32 cellular contexts compared by ENCODE assay signal in the genomic region with DNA sequence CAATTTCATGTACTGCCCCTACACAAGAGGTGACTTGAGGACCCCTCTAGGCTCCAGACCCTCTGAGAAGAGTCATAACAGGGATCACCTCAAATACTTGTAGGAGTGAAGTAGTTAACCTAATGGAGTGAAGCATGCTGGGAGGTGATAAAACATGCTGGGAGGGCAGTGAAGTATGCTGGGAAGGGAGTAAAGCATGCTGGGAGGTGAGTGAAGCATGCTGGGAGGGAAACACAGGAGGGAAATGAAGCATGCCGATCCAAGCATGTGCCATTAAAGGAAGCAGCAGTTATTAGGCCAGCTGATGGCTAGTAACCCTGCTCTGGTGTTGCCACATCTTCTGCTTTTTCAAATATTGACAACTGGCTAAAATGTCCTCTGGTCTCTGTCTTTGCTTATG.
"Had no signal": no experiment of that assay in that cellular context is flagged by ENCODE, and none has a peak within 500 bp of the region (broad histone marks: within the 10 kb centered on the region; RNA-seq: fewer than 3 reads in every experiment).

No MANE protein-coding gene starts in this region.

- H3K4me3 ChIP-seq: esophagus squamous epithelium, gastroesophageal sphincter, heart right ventricle, hepatocyte had no signal

- FAIRE-seq: astrocyte, bronchial epithelial cell, colon, endometrium, endothelial cell of umbilical vein had no signal

- H3K4me1 ChIP-seq: esophagus squamous epithelium, gastroesophageal sphincter, heart right ventricle had no signal

- ATAC-seq: activated T-cell treated with anti-CD3 and anti-CD28 coated beads, Interleukin-2, amount 50 U/mL, for 72 hours; gastroesophageal sphincter; heart right ventricle; T-helper 17 cell had no signal

- H3K27ac ChIP-seq: brain microvascular endothelial cell, epithelial cell of prostate, esophagus squamous epithelium, gastroesophageal sphincter, heart right ventricle, hepatocyte had no signal

- H3K4me2 ChIP-seq: hepatocyte had no signal

- H3K36me3 ChIP-seq: brain microvascular endothelial cell, esophagus squamous epithelium, gastroesophageal sphincter, heart right ventricle had no signal

- DNase-seq: activated CD4-positive, alpha-beta memory T cell treated with anti-CD3 and anti-CD28 coated beads, Interleukin-2, amount 10 ng/mL, durations not matched to agents 7 days and 5 days; activated CD4-positive, alpha-beta T cell treated with anti-CD3 and anti-CD28 coated beads for 1 hour; activated CD4-positive, alpha-beta T cell treated with anti-CD3 and anti-CD28 coated beads for 4 hours; activated CD4-positive, alpha-beta T cell treated with anti-CD3 and anti-CD28 coated beads, Interleukin-2, amount 10 ng/mL, durations not matched to agents 7 days and 5 days; activated CD4-positive, alpha-beta T cell treated with anti-CD3 and anti-CD28 coated beads, Interleukin-2, amount 50 U/mL, for 4 hours; activated CD8-positive, alpha-beta memory T cell treated with anti-CD3 and anti-CD28 coated beads, Interleukin-2, amount 50 U/mL, for 48 hours; activated effector memory CD4-positive, alpha-beta T cell treated with Interleukin-2 at 50 U/mL for 16 hours; activated gamma-delta T cell treated with Interleukin-2 at 50 U/mL for 16 hours; activated naive CD4-positive, alpha-beta T cell treated with anti-CD3 and anti-CD28 coated beads, Interleukin-2, amount 50 U/mL, for 16 hours; activated naive CD4-positive, alpha-beta T cell treated with Interleukin-2 at 50 U/mL for 16 hours; activated T-cell treated with anti-CD3 and anti-CD28 coated beads for 4 hours; activated T-cell treated with anti-CD3 and anti-CD28 coated beads, Interleukin-2, amount 50 U/mL, for 24 hours; activated T-cell treated with anti-CD3 and anti-CD28 coated beads, Interleukin-2, amount 50 U/mL, for 72 hours; amniotic stem cell; anterior cingulate cortex; brain microvascular endothelial cell; cortex of kidney; dermis blood vessel endothelial cell; effector CD4-positive, alpha-beta T cell; esophagus squamous epithelium; foreskin melanocyte; heart right ventricle; T-helper 17 cell; T1000 had no signal

- H2AFZ ChIP-seq: hepatocyte had no signal

- H3K27me3 ChIP-seq: brain microvascular endothelial cell, esophagus squamous epithelium, gastroesophageal sphincter, heart right ventricle, hepatocyte had no signal

- H3K79me2 ChIP-seq: hepatocyte had no signal

- H3K9me3 ChIP-seq: esophagus squamous epithelium, gastroesophageal sphincter had no signal
